In genomic region chrX:3669841-3670240, GRCh38 we compare ENCODE assay signal across 27 cellular contexts.
"Had no signal": no experiment of that assay in that cellular context is flagged by ENCODE, and none has a peak within 500 bp of the region (broad histone marks: within the 10 kb centered on the region; RNA-seq: fewer than 3 reads in every experiment).

No MANE protein-coding gene starts in this region.

- H3K27ac ChIP-seq: heart right ventricle, hepatocyte, left ventricle myocardium inferior, neural progenitor cell, neutrophil, ovary, right atrium auricular region, right lobe of liver, suprapubic skin, thoracic aorta, tibial artery, uterus had no signal

- H3K4me1 Mint-ChIP-seq: neural progenitor cell had no signal

- H3K9ac ChIP-seq: neural progenitor cell had no signal

- ATAC-seq: heart right ventricle; natural killer cell; right lobe of liver; stimulated activated memory B cell treated with anti-CD40 and anti-IgM and Interleukin-4, amounts not matched to agents 10 μg/mL and 1 μg/mL and 100 μg/mL, for 72 hours had no signal

- H3K4me3 Mint-ChIP-seq: naive B cell; natural killer cell; nephron progenitor cell; neural progenitor cell; stimulated activated memory B cell treated with anti-CD40 and anti-IgM and Interleukin-4, amounts not matched to agents 10 μg/mL and 1 μg/mL and 100 μg/mL, for 72 hours; type B pancreatic cell had no signal

- H3K36me3 ChIP-seq: left ventricle myocardium inferior, neural progenitor cell, neutrophil, ovary, right atrium auricular region, right lobe of liver, uterus had no signal

- H3K27ac Mint-ChIP-seq: natural killer cell; nephron progenitor cell; neural progenitor cell; progenitor cell of endocrine pancreas; stimulated activated memory B cell treated with anti-CD40 and anti-IgM and Interleukin-4, amounts not matched to agents 10 μg/mL and 1 μg/mL and 100 μg/mL, for 72 hours; type B pancreatic cell had no signal

- H3K4me3 ChIP-seq: heart right ventricle, hepatocyte, left ventricle myocardium inferior, neural progenitor cell, ovary, right atrium auricular region, right lobe of liver, smooth muscle cell, suprapubic skin, thoracic aorta, tibial artery, uterus had no signal

- H3K4me1 ChIP-seq: heart right ventricle, left ventricle myocardium inferior, neural progenitor cell, right atrium auricular region, right lobe of liver, suprapubic skin, tibial artery, uterus had no signal

- H3K9me3 Mint-ChIP-seq: natural killer cell; nephron progenitor cell; stimulated activated memory B cell treated with anti-CD40 and anti-IgM and Interleukin-4, amounts not matched to agents 10 μg/mL and 1 μg/mL and 100 μg/mL, for 72 hours; type B pancreatic cell had no signal

- DNase-seq: heart right ventricle; islet precursor cell; kidney glomerular epithelial cell; left ventricle myocardium inferior; mesenchymal stem cell; naive B cell; natural killer cell; nephron progenitor cell; ovary; right lobe of liver; stimulated activated CD4-positive, alpha-beta T cell treated with anti-CD3 and anti-CD28 coated beads, Interleukin-1b, Interleukin-23, amount 100 ng/mL, for 48 hours; stimulated activated CD4-positive, alpha-beta T cell treated with anti-CD3 and anti-CD28 coated beads, Interleukin-2, amount 100 ng/mL, for 48 hours; stimulated activated CD4-positive, alpha-beta T cell treated with anti-CD3 and anti-CD28 coated beads, Interleukin-4, amount 100 ng/mL, for 4 hours; stimulated activated CD8-positive, alpha-beta memory T cell treated with anti-CD3 and anti-CD28 coated beads, Interleukin-4, amount 100 ng/mL, for 48 hours; stimulated activated naive CD4-positive, alpha-beta T cell treated with Interleukin-2 at 50 U/mL for 16 hours; tibial artery; uterus had no signal

- H3K9me3 ChIP-seq: heart right ventricle, left ventricle myocardium inferior, neutrophil, ovary, right atrium auricular region, right lobe of liver, suprapubic skin, thoracic aorta, tibial artery, uterus had no signal

- H3K27me3 Mint-ChIP-seq: naive B cell; progenitor cell of endocrine pancreas; stimulated activated memory B cell treated with anti-CD40 and anti-IgM and Interleukin-4, amounts not matched to agents 10 μg/mL and 1 μg/mL and 100 μg/mL, for 72 hours; type B pancreatic cell had no signal
